Comparison of ENCODE assay signal across 21 cellular contexts in genomic region chr4:140717313-140717712, GRCh38. TPM values are rescaled to one million over a fixed set of nuclear protein-coding genes. Genes with fewer than 3 reads are reported as not detected.
DNase-seq lines count a peak whose midpoint lies in the region; ATAC-seq, FAIRE-seq and TF ChIP-seq lines count a peak whose summit lies in the region.
"Had no signal": no experiment of that assay in that cellular context is flagged by ENCODE, and none has a peak within 500 bp of the region (broad histone marks: within the 10 kb centered on the region; RNA-seq: fewer than 3 reads in every experiment).

No MANE protein-coding gene starts in this region.

- peak overlapping the region; percentile 15 for H3K27ac ChIP-seq in A673 (ENCODE audit: low read depth, low read length, poor library complexity, severe bottlenecking)
- H3K27ac ChIP-seq in PC-3 (ENCODE audit: low read length), result peak overlapping the region; percentile 18; the same call in 1 of the 2 replicates
- no peak overlapping the region for H3K27ac ChIP-seq in aorta (ENCODE audit: low read depth in 1 of 2, low read length in 2 of 2)
- H3K27ac ChIP-seq: gastrocnemius medialis had no signal

- H3K9me2 ChIP-seq in PC-3 (replicated peaks; ENCODE audit: low read length), result no peaks in the 10 kb centered on the region

- peak overlapping the region; percentile 6; the same call in 1 of the 2 replicates for H3K4me2 ChIP-seq in PC-3 (ENCODE audit: low read length)

- peaks cover 3% of the 10 kb centered on the region for H3K36me3 Mint-ChIP-seq in nephron (ENCODE audit: low read depth)
- H3K36me3 Mint-ChIP-seq: naive thymus-derived CD4-positive, alpha-beta T cell had no signal

- no peak overlapping the region for H2AFZ ChIP-seq in PC-3 (ENCODE audit: low read length)

- peaks cover 33% of the 10 kb centered on the region for H3K4me1 ChIP-seq in A673 (ENCODE audit: insufficient read depth, low read length, poor library complexity, severe bottlenecking)
- peaks cover 12% of the 10 kb centered on the region for H3K4me1 ChIP-seq in PC-3 (ENCODE audit: insufficient read depth, low read length)
- H3K4me1 ChIP-seq in aorta (ENCODE audit: control insufficient read depth in 1 of 2, insufficient read depth in 2 of 2, low read length in 2 of 2), result no peaks in the 10 kb centered on the region
- H3K4me1 ChIP-seq: gastrocnemius medialis had no signal

- H3F3A ChIP-seq in PC-3 (ENCODE audit: low read length, unreplicated experiment), result no peaks in the 10 kb centered on the region

- H3K4me3 ChIP-seq in A673 (ENCODE audit: low read depth, low read length, poor library complexity, severe bottlenecking) (no peak overlapping the region), PC-3 (ENCODE audit: low read length) (no peak overlapping the region), bronchial epithelial cell (ENCODE audit: low read depth, low read length) (no peak overlapping the region), foreskin fibroblast (ENCODE audit: low read depth in 1 of 2, low read length in 2 of 2) (no peak overlapping the region), aorta (ENCODE audit: low read length in 2 of 2) (no peak overlapping the region)
- H3K4me3 ChIP-seq: gastrocnemius medialis, upper lobe of left lung had no signal

- TF ChIP-seq CTCF in A673 (conservative IDR thresholded peaks at IDR 0.05; ENCODE audit: low read depth, low read length) (no peak), PC-3 (conservative IDR thresholded peaks at IDR 0.05; ENCODE audit: low read depth, low read length) (no peak), bronchial epithelial cell (IDR thresholded peaks at IDR 0.05; ENCODE audit: insufficient read depth, low read length, severe bottlenecking) (no peak), nephron (IDR thresholded peaks at IDR 0.05; ENCODE audit: unreplicated experiment in 3 of 3) (no peak), foreskin fibroblast (IDR thresholded peaks at IDR 0.05; ENCODE audit: low read depth, low read length) (no peak)

- ATAC-seq in PC-3, result peak; percentile 22; the same call in 1 of the 2 replicates
- ATAC-seq in HG03432 (IDR thresholded peaks at IDR 0.05; ENCODE audit: unreplicated experiment), result no peak
- no peak for ATAC-seq in aorta (ENCODE audit: low FRiP score)
- ATAC-seq: gastrocnemius medialis, HCT116 had no signal

- no peaks in the 10 kb centered on the region for H3K79me2 ChIP-seq in PC-3 (ENCODE audit: low read length)

- H3K36me3 ChIP-seq in A673 (ENCODE audit: insufficient read depth, low read length, poor library complexity, severe bottlenecking) (no peaks in the 10 kb centered on the region), PC-3 (ENCODE audit: low read depth, low read length) (no peaks in the 10 kb centered on the region), bronchial epithelial cell (ENCODE audit: control insufficient read depth, insufficient read depth, low read length) (no peaks in the 10 kb centered on the region), aorta (ENCODE audit: control insufficient read depth in 1 of 2, insufficient read depth in 2 of 2, low read length in 1 of 2) (peaks cover 0 to 4% of the 10 kb centered on the region in 2 donors)
- H3K36me3 ChIP-seq: gastrocnemius medialis, upper lobe of left lung had no signal

- H3K4me1 Mint-ChIP-seq in nephron, result no peaks in the 10 kb centered on the region

- FAIRE-seq in bronchial epithelial cell (lab: Jason Lieb, UNC), result no peak

- WGBS in aorta, 2 donors, result 92 to 96% methylated on average over 2 of the region's 2 CpGs

- no peaks in the 10 kb centered on the region for H3K9me3 Mint-ChIP-seq in nephron
- H3K9me3 Mint-ChIP-seq: activated T-helper 1 cell treated with anti-CD3 and anti-CD28 coated beads, Interleukin-12 subunit alpha, Interleukin-12 subunit beta, Interleukin-2, Interleukin-4 antibody, amounts not matched to agents 30 ng/mL and 10 ng/mL and 1 ng/mL, durations not matched to agents 14 hours and 24 hours and 36 hours; naive thymus-derived CD4-positive, alpha-beta T cell; stimulated activated naive CD8-positive, alpha-beta T cell treated with anti-CD3 and anti-CD28 coated beads, Interleukin-15, Interleukin-2, amounts not matched to agents 100 ng/mL and 50 ng/mL, for 24 hours had no signal

- peak; percentile 63 for DNase-seq in A673 (ENCODE audit: low spot score)
- DNase-seq in PC-3, result peak; percentile 13
- DNase-seq in bronchial epithelial cell (ENCODE audit: low read depth), result peak; percentile 52
- no peak for DNase-seq in foreskin fibroblast
- DNase-seq in stimulated activated naive CD4-positive, alpha-beta T cell treated with Interleukin-2 at 50 U/mL for 16 hours (lab: John Stamatoyannopoulos, UW), result no peak
- DNase-seq in aorta, result no peak
- DNase-seq: 8988T; activated CD4-positive, alpha-beta T cell treated with anti-CD3 and anti-CD28 coated beads for 4 hours; gastrocnemius medialis; kidney; naive thymus-derived CD4-positive, alpha-beta T cell; NCI-H526; posterior cingulate gyrus; Right ventricle myocardium superior; T-helper 1 cell; upper lobe of left lung had no signal

- H3K27me3 ChIP-seq in A673 (replicated peaks; ENCODE audit: insufficient read depth, low read depth, low read length, poor library complexity) (no peaks in the 10 kb centered on the region), PC-3 (ENCODE audit: low read length) (no peaks in the 10 kb centered on the region), bronchial epithelial cell (ENCODE audit: control insufficient read depth, insufficient read depth, low read length) (no peaks in the 10 kb centered on the region), aorta (ENCODE audit: control insufficient read depth in 1 of 2, insufficient read depth in 2 of 2, low read length in 1 of 2) (no peaks in the 10 kb centered on the region)
- H3K27me3 ChIP-seq: gastrocnemius medialis, upper lobe of left lung had no signal

- intact Hi-C loops in A673 (cut with micrococcal nuclease; ENCODE audit: unreplicated experiment) (no loop called here), PC-3 (cut with micrococcal nuclease) (no loop called here), aorta (cut with DNase I) (no loop called here)

- no TSS peak for BruUV-seq in A673 (replicated peaks; lab: Mats Ljungman, UMichigan)
- no TSS peak for BruUV-seq in PC-3 (replicated peaks; lab: Mats Ljungman, UMichigan)

- CTCF ChIA-PET in A673 (lab: Charles Lee) (no interaction called here), PC-3 (lab: Charles Lee) (no interaction called here)

- H3K9me3 ChIP-seq in A673 (ENCODE audit: low read depth, low read length, poor library complexity, severe bottlenecking) (no peaks in the 10 kb centered on the region), PC-3 (ENCODE audit: low read length) (no peaks in the 10 kb centered on the region), aorta (ENCODE audit: control insufficient read depth, low read length) (no peaks in the 10 kb centered on the region)
- H3K9me3 ChIP-seq: gastrocnemius medialis, upper lobe of left lung had no signal

- no peaks in the 10 kb centered on the region for H3K27me3 Mint-ChIP-seq in nephron (ENCODE audit: low read depth)
- H3K27me3 Mint-ChIP-seq: stimulated activated naive CD8-positive, alpha-beta T cell treated with anti-CD3 and anti-CD28 coated beads, Interleukin-15, Interleukin-2, amounts not matched to agents 100 ng/mL and 50 ng/mL, for 24 hours had no signal

- H3K27ac Mint-ChIP-seq in nephron, result peak overlapping the region; percentile 17 to 45 (median 30)
- H3K27ac Mint-ChIP-seq: activated T-helper 1 cell treated with anti-CD3 and anti-CD28 coated beads, Interleukin-12 subunit alpha, Interleukin-12 subunit beta, Interleukin-2, Interleukin-4 antibody, amounts not matched to agents 30 ng/mL and 10 ng/mL and 1 ng/mL, durations not matched to agents 14 hours and 24 hours and 36 hours; naive thymus-derived CD4-positive, alpha-beta T cell; stimulated activated naive CD8-positive, alpha-beta T cell treated with anti-CD3 and anti-CD28 coated beads, Interleukin-15, Interleukin-2, amounts not matched to agents 100 ng/mL and 50 ng/mL, for 24 hours had no signal

- POLR2A ChIA-PET in A673 (lab: Charles Lee; ENCODE audit: low non-redundant PET), result no interaction called here
- POLR2A ChIA-PET in PC-3 (lab: Charles Lee; ENCODE audit: unreplicated experiment), result no interaction called here

- H4K20me1 ChIP-seq in PC-3 (ENCODE audit: low read length), result no peaks in the 10 kb centered on the region

- no peak overlapping the region for H3K9ac ChIP-seq in PC-3 (ENCODE audit: low read length)

- no peak overlapping the region for H3K4me3 Mint-ChIP-seq in nephron
- H3K4me3 Mint-ChIP-seq: activated T-helper 1 cell treated with anti-CD3 and anti-CD28 coated beads, Interleukin-12 subunit alpha, Interleukin-12 subunit beta, Interleukin-2, Interleukin-4 antibody, amounts not matched to agents 30 ng/mL and 10 ng/mL and 1 ng/mL, durations not matched to agents 14 hours and 24 hours and 36 hours; naive thymus-derived CD4-positive, alpha-beta T cell; stimulated activated naive CD8-positive, alpha-beta T cell treated with anti-CD3 and anti-CD28 coated beads, Interleukin-15, Interleukin-2, amounts not matched to agents 100 ng/mL and 50 ng/mL, for 24 hours had no signal

RNA-seq across cellular contexts. Expression of gene TBC1D9, which starts 38.9 kb away (rescaled TPM):
- total RNA-seq in A673 (2021) (20.6 and 22.4 TPM in 2 replicates), PC-3 (2014; rRNA removed) (11.2 and 12.7 TPM in 2 replicates), bronchial epithelial cell (17.1 and 22.4 TPM in 2 replicates), aorta (10 to 100 TPM; 18.5 to 28.8 TPM)
- polyA plus RNA-seq in aorta, result 1 to 10 TPM; 4.7 to 8.5 TPM
- total RNA-seq: activated T-helper 1 cell treated with anti-CD3 and anti-CD28 coated beads, Interleukin-12 subunit alpha, Interleukin-12 subunit beta, Interleukin-2, Interleukin-4 antibody, amounts not matched to agents 30 ng/mL and 10 ng/mL and 1 ng/mL, durations not matched to agents 14 hours and 24 hours and 36 hours had no signal

Comparison
In these comparisons a context has a peak if more than half of its experiments do, and no peak if none do; other contexts are left out.
1. DNase-seq: peak in A673 (single experiment), PC-3 (single experiment) and bronchial epithelial cell (single experiment); none in foreskin fibroblast (0 of 2), stimulated activated naive CD4-positive, alpha-beta T cell treated with Interleukin-2 at 50 U/mL for 16 hours (single experiment) and aorta (0 of 2).
2. H3K27ac ChIP-seq: peak in A673 (single experiment) and PC-3 (single experiment); none in aorta (0 of 2).